1 cellular context compared by ENCODE assay signal in genomic region chr4:136939781-136940180, GRCh38.
TF ChIP-seq lines count a peak whose summit lies in the region.

No MANE protein-coding gene starts in this region.

TF ChIP-seq in SK-N-SH, 30 proteins besides CTCF, POLR2A, EP300 and RAD21 (continued from another document):
- TF ChIP-seq USF2 (IDR thresholded peaks at IDR 0.05; ENCODE audit: borderline replicate concordance, low read depth, low read length) (no peak), FOXJ3 (CRISPR knock-in tag; IDR thresholded peaks at IDR 0.05) (no peak), RXRA (IDR thresholded peaks at IDR 0.05; ENCODE audit: borderline replicate concordance, low read depth) (no peak)
TF ChIP-seq in SK-N-SH: peak in this region for 0.
